ENCODE assay signal across 1 cellular context in the genomic region with DNA sequence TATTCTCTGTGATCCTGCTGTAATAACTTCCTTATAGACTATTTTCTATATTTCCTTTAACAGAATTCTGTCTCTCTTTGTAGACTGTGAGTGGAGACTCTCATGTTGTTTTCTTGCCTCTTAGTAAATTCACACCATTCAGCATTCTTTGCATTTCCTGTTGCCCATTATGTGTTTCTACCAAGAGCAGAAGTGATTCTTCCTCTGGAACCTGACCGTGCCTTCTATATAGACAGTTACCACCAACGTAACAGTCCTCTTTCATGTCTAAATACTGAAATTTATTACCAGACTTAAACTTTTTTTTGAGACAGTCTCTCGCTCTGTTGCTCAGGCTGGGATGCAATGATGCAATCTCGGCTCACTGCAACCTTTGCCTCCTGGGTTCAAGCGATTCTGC.
A peak's percentile ranks its signal among the peaks of the same experiment; 100 is the strongest.
TF ChIP-seq lines count a peak whose summit lies in the region.

No MANE protein-coding gene starts in this region.

TF ChIP-seq in K562, 482 proteins besides CTCF, POLR2A, EP300 and RAD21:
- TF ChIP-seq, protein P1, sequence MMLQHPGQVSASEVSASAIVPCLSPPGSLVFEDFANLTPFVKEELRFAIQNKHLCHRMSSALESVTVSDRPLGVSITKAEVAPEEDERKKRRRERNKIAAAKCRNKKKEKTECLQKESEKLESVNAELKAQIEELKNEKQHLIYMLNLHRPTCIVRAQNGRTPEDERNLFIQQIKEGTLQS (IDR thresholded peaks at IDR 0.05), result 0 out of 2 replicates have a peak, but pooled peaks have one; percentile 18
- TF ChIP-seq, protein P1 (CRISPR knock-in tag; conservative IDR thresholded peaks at IDR 0.05), result no peak
- no peak for TF ChIP-seq LARP7 (IDR thresholded peaks at IDR 0.05)
